In the genomic region with DNA sequence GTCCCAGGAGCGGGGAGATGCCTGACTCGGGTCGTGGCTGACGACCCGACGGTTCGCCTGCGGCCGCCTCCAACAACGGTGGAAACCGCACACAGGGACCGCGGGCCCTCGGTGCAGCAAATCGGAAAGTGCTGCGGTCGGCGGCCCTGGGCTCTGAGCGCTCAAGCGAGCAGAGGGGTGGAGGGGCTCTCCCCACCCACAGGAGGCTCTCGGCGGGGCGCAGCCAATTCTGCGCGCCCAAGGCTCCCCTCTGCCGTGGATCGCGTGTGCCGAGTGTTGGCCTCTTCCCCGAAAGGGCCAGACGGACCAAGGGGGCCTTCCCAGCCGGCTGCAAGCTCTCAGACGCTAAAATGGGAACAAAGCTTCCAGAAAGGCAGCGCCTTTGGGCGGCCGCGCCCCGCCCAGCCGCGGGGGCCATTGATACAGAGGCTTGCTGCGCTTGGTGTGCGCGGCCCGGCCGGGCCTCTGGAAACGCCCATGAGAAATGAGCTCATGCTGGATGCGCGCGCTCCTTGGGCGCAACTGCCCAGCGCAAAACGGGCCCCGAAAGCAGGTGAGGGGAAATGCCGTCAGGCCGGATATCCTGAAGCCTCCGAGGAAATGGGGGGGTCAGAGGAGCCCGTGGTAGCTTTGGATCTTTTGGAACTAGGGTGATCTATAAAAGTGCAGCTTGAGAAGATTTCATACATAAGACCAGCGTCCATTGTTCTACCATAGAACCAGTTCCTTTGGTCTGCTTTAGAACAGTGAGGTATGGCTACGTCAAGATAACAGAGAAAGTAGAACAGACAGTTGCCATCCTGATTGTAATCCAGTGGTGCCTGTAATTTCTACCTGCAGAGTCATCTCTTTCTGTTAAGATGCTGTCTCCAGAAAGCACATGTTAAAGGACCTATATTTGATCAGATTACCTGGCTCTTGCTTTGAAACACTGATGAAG, we compare ENCODE assay signal across 8 cellular contexts. TPM values are rescaled to one million over a fixed set of nuclear protein-coding genes. Genes with fewer than 3 reads are reported as not detected.
DNase-seq lines count a peak whose midpoint lies in the region; ATAC-seq lines count a peak whose summit lies in the region.

No MANE protein-coding gene starts in this region.

- H3K27ac ChIP-seq in cingulate gyrus (ENCODE audit: low read depth, low read length), result peak overlapping the region; percentile 97
- peak overlapping the region; percentile 97 for H3K27ac ChIP-seq in layer of hippocampus (ENCODE audit: low read depth, low read length)

- H3K27ac Mint-ChIP-seq in activated CD4-positive, alpha-beta T cell treated with anti-CD3 and anti-CD28 coated beads for 36 hours, result no peak overlapping the region

- DNase-seq in AML-193 (lab: John Stamatoyannopoulos, UW) (peak; percentile 90 to 93), NCI-H446 treated with DMSO at 0.1 percent for 48 hours (lab: John Stamatoyannopoulos, UW) (peak; percentile 86)
- DNase-seq in activated CD4-positive, alpha-beta T cell treated with anti-CD3 and anti-CD28 coated beads for 36 hours, result peak; percentile 94
- peak; percentile 63 to 81 (median 74) for DNase-seq in stimulated activated CD4-positive, alpha-beta T cell treated with anti-CD3 and anti-CD28 coated beads, Interleukin-1b, Interleukin-23, amount 100 ng/mL, for 24 hours (ENCODE audit: low read depth in 4 of 4, low spot score in 1 of 4)

- peak; percentile 33 for ATAC-seq in GM19025 (IDR thresholded peaks at IDR 0.05; ENCODE audit: low read depth, unreplicated experiment)
- ATAC-seq in HG03196 (IDR thresholded peaks at IDR 0.05; ENCODE audit: unreplicated experiment), result peak; percentile 43
- peak; percentile 35 for ATAC-seq in activated CD4-positive, alpha-beta T cell treated with anti-CD3 and anti-CD28 coated beads for 36 hours

- H3K27me3 Mint-ChIP-seq in activated CD4-positive, alpha-beta T cell treated with anti-CD3 and anti-CD28 coated beads for 36 hours, result no peaks in the 10 kb centered on the region

- no peak overlapping the region for H3K4me3 Mint-ChIP-seq in activated CD4-positive, alpha-beta T cell treated with anti-CD3 and anti-CD28 coated beads for 36 hours

- H3K9me3 Mint-ChIP-seq in activated CD4-positive, alpha-beta T cell treated with anti-CD3 and anti-CD28 coated beads for 36 hours (ENCODE audit: low read depth), result no peaks in the 10 kb centered on the region

- H3K27me3 ChIP-seq in layer of hippocampus (ENCODE audit: control insufficient read depth, insufficient read depth, low read length), result no peaks in the 10 kb centered on the region

- intact Hi-C loops in activated CD4-positive, alpha-beta T cell treated with anti-CD3 and anti-CD28 coated beads for 36 hours (cut with DNase I, micrococcal nuclease), result loop anchor here (1.0 to 10.0 kb wide), 19 partner anchors 52 to 1739 kb away; a partner anchor contains a TSS

- POLR2A ChIA-PET in activated CD4-positive, alpha-beta T cell treated with anti-CD3 and anti-CD28 coated beads for 36 hours (lab: Charles Lee), result interaction anchor here (0.6 to 2.0 kb wide), 18 partner anchors 18 to 800 kb away, joined by 3 to 26 read pairs (median 3); a partner anchor contains a TSS

- peaks cover 14% of the 10 kb centered on the region for H3K36me3 Mint-ChIP-seq in activated CD4-positive, alpha-beta T cell treated with anti-CD3 and anti-CD28 coated beads for 36 hours (ENCODE audit: low read depth)

- H3K4me1 Mint-ChIP-seq in activated CD4-positive, alpha-beta T cell treated with anti-CD3 and anti-CD28 coated beads for 36 hours, result peaks cover 17% of the 10 kb centered on the region

- CTCF ChIA-PET in activated CD4-positive, alpha-beta T cell treated with anti-CD3 and anti-CD28 coated beads for 36 hours (lab: Charles Lee), result interaction anchor here (0.6 to 1.9 kb wide), 8 partner anchors 11 to 632 kb away, joined by 3 to 9 read pairs (median 3); a partner anchor contains a TSS

RNA-seq across cellular contexts. Expression of a gene that starts 1.2 kb away (rescaled TPM):
- total RNA-seq in activated CD4-positive, alpha-beta T cell treated with anti-CD3 and anti-CD28 coated beads for 36 hours, result 10 to 100 TPM; 29.1 to 31.5 TPM

Comparison
In these comparisons a context has a peak if more than half of its experiments do, and no peak if none do; other contexts are left out.
1. Peak in every context shown above with its lines: DNase-seq, ATAC-seq and H3K27ac ChIP-seq.